In genomic region chr3:50567386-50568182, GRCh38 we compare ENCODE assay signal across 7 cellular contexts. TPM values are rescaled to one million over a fixed set of nuclear protein-coding genes. Genes with fewer than 3 reads are reported as not detected.
DNase-seq lines count a peak whose midpoint lies in the region; ATAC-seq and TF ChIP-seq lines count a peak whose summit lies in the region.

Gene C3orf18, minus strand, starts transcription at chr3:50567747. Its CDS starts 2,048 bp downstream, at chr3:50565699.

- H3K36me3 Mint-ChIP-seq in chondrocyte (ENCODE audit: low read depth): no peaks in the 10 kb centered on the region

- peak; percentile 76 for DNase-seq in NCI-H2171 (lab: John Stamatoyannopoulos, UW)
- peak; percentile 90 to 96 for DNase-seq in activated CD4-positive, alpha-beta T cell treated with anti-CD3 and anti-CD28 coated beads for 24 hours (ENCODE audit: low read depth in 2 of 2)
- DNase-seq in chondrocyte (ENCODE audit: low spot score): no peak
- peak; percentile 23 for DNase-seq in kidney glomerular epithelial cell (lab: John Stamatoyannopoulos, UW)
- DNase-seq in stimulated activated CD4-positive, alpha-beta T cell treated with anti-CD3 and anti-CD28 coated beads, Interleukin-15, amount 100 ng/mL, for 24 hours: peak; percentile 98

- no peaks in the 10 kb centered on the region for H3K9me3 Mint-ChIP-seq in chondrocyte (ENCODE audit: low read depth)

- H3K4me3 Mint-ChIP-seq in chondrocyte (ENCODE audit: unreplicated experiment): peak within 1 kb of the TSS; percentile 97

- TF ChIP-seq CTCF in chondrocyte (IDR thresholded peaks at IDR 0.05): no peak

- ATAC-seq in GM18517 (IDR thresholded peaks at IDR 0.05; ENCODE audit: unreplicated experiment): peak; percentile 82
- peak; percentile 67 for ATAC-seq in HG03025 (IDR thresholded peaks at IDR 0.05; ENCODE audit: low FRiP score, unreplicated experiment)

- H3K27ac Mint-ChIP-seq in chondrocyte (ENCODE audit: unreplicated experiment): peak within 1 kb of the TSS; percentile 32

- H3K27me3 Mint-ChIP-seq in chondrocyte (ENCODE audit: low read depth): no peaks in the 10 kb centered on the region

- peaks cover 29% of the 10 kb centered on the region for H3K4me1 Mint-ChIP-seq in chondrocyte (ENCODE audit: low read depth)

RNA-seq across cellular contexts. Expression of gene C3orf18, which starts in this region (rescaled TPM):
- total RNA-seq in chondrocyte: 3.2 to 5.8 TPM (median 4.4 TPM) in 3 replicates
